Comparison of ENCODE assay signal across 1 cellular context in genomic region chr11:67645521-67646457, GRCh38.
A peak's percentile ranks its signal among the peaks of the same experiment; 100 is the strongest.
TF ChIP-seq lines count a peak whose summit lies in the region.

No MANE protein-coding gene starts in this region.

TF ChIP-seq in H1, 55 proteins besides CTCF, POLR2A, EP300 and RAD21:
- no peak for TF ChIP-seq PHF8 (conservative IDR thresholded peaks at IDR 0.05; ENCODE audit: low read depth, low read length)
- peak; percentile 61; the same call in 1 of the 2 replicates for TF ChIP-seq E2F6 (IDR thresholded peaks at IDR 0.05)
- TF ChIP-seq BCL11A (IDR thresholded peaks at IDR 0.05; ENCODE audit: low read depth in 2 of 2, low read length in 2 of 2): no peak
- peak; percentile 72 for TF ChIP-seq MAX (IDR thresholded peaks at IDR 0.05)
